16 cellular contexts compared by ENCODE assay signal in genomic region chr3:49790626-49791411, GRCh38. TPM values are rescaled to one million over a fixed set of nuclear protein-coding genes. Genes with fewer than 3 reads are reported as not detected.
DNase-seq lines count a peak whose midpoint lies in the region; ATAC-seq and TF ChIP-seq lines count a peak whose summit lies in the region.
"Had no signal": no experiment of that assay in that cellular context is flagged by ENCODE, and none has a peak within 500 bp of the region (broad histone marks: within the 10 kb centered on the region; RNA-seq: fewer than 3 reads in every experiment).

No MANE protein-coding gene starts in this region.

- H3K27ac ChIP-seq in GM23338 (ENCODE audit: low read depth) = no peak overlapping the region
- peak overlapping the region; percentile 24 for H3K27ac ChIP-seq in caudate nucleus (ENCODE audit: low read depth, low read length)
- no peak overlapping the region for H3K27ac ChIP-seq in naive thymus-derived CD4-positive, alpha-beta T cell (ENCODE audit: low read depth, low read length)

- no peaks in the 10 kb centered on the region for H3K36me3 Mint-ChIP-seq in GM23338 (ENCODE audit: low read depth)
- H3K36me3 Mint-ChIP-seq in naive thymus-derived CD4-positive, alpha-beta T cell = no peaks in the 10 kb centered on the region

- H3K27me3 ChIP-seq in BE2C (no peaks in the 10 kb centered on the region), GM23338 (ENCODE audit: insufficient read depth) (no peaks in the 10 kb centered on the region)
- H3K27me3 ChIP-seq in naive thymus-derived CD4-positive, alpha-beta T cell (ENCODE audit: control insufficient read depth in 2 of 2, insufficient read depth in 2 of 2, low read length in 2 of 2) = no peaks in the 10 kb centered on the region

- no peak overlapping the region for H3K4me2 ChIP-seq in GM23338

- H3K27ac Mint-ChIP-seq in GM23338 = no peak overlapping the region
- peak overlapping the region in 6 of 9 donors; percentile 60 to 97 (median 82) for H3K27ac Mint-ChIP-seq in naive thymus-derived CD4-positive, alpha-beta T cell
- H3K27ac Mint-ChIP-seq in stimulated activated naive CD8-positive, alpha-beta T cell treated with anti-CD3 and anti-CD28 coated beads, Interleukin-15, amount 100 ng/mL, for 72 hours = no peak overlapping the region

- no peaks in the 10 kb centered on the region for H3K9me3 Mint-ChIP-seq in GM23338
- peaks cover 0 to 4% (median 0%) of the 10 kb centered on the region in 11 donors for H3K9me3 Mint-ChIP-seq in naive thymus-derived CD4-positive, alpha-beta T cell
- H3K9me3 Mint-ChIP-seq in stimulated activated naive CD8-positive, alpha-beta T cell treated with anti-CD3 and anti-CD28 coated beads, Interleukin-15, amount 100 ng/mL, for 72 hours = no peaks in the 10 kb centered on the region

- H3K9me2 ChIP-seq in GM23338 (ENCODE audit: insufficient read depth) = no peaks in the 10 kb centered on the region

- intact Hi-C loops in naive thymus-derived CD4-positive, alpha-beta T cell (cut with micrococcal nuclease) = no loop called here

- H2AFZ ChIP-seq in GM23338 = peak overlapping the region; percentile 66; the same call in 1 of the 2 replicates

- H3K79me2 ChIP-seq in GM23338 (replicated peaks; ENCODE audit: insufficient read depth) = peaks cover 4% of the 10 kb centered on the region; the same call in 1 of the 2 replicates

- DNase-seq in BE2C (peak; percentile 52), GM23338 (ENCODE audit: low spot score) (no peak), caudate nucleus (lab: John Stamatoyannopoulos, UW) (no peak), RPMI8226 (no peak)
- no peak for DNase-seq in naive thymus-derived CD4-positive, alpha-beta T cell
- no peak for DNase-seq in stimulated activated naive CD8-positive, alpha-beta T cell treated with anti-CD3 and anti-CD28 coated beads, Interleukin-15, amount 100 ng/mL, for 72 hours
- DNase-seq: activated CD4-positive, alpha-beta T cell treated with anti-CD3 and anti-CD28 coated beads, Interleukin-2, amount 50 U/mL, for 4 hours; GF-D8; occipital lobe; right cardiac atrium had no signal

- peaks cover 5% of the 10 kb centered on the region for H3K4me1 ChIP-seq in BE2C
- no peaks in the 10 kb centered on the region for H3K4me1 ChIP-seq in GM23338 (ENCODE audit: insufficient read depth)
- H3K4me1 ChIP-seq in naive thymus-derived CD4-positive, alpha-beta T cell (ENCODE audit: control insufficient read depth in 2 of 2, insufficient read depth in 2 of 2, low read length in 2 of 2) = peaks cover 0 to 5% of the 10 kb centered on the region in 2 donors

- H3K4me3 ChIP-seq in BE2C (ENCODE audit: low read depth, low read length) = no peak overlapping the region
- H3K4me3 ChIP-seq in GM23338 = no peak overlapping the region
- H3K4me3 ChIP-seq in naive thymus-derived CD4-positive, alpha-beta T cell (ENCODE audit: low read length) = no peak overlapping the region

- POLR2A ChIA-PET in naive thymus-derived CD4-positive, alpha-beta T cell (lab: Charles Lee) = no interaction called here

- no peak for TF ChIP-seq CTCF in BE2C (IDR thresholded peaks at IDR 0.05; ENCODE audit: low read depth, low read length)
- TF ChIP-seq CTCF in GM23338 (conservative IDR thresholded peaks at IDR 0.05; ENCODE audit: low read depth in 2 of 2) = no peak

- H3K9me3 ChIP-seq in BE2C = no peaks in the 10 kb centered on the region
- no peaks in the 10 kb centered on the region for H3K9me3 ChIP-seq in naive thymus-derived CD4-positive, alpha-beta T cell (ENCODE audit: control insufficient read depth in 2 of 3, low read length in 3 of 3)

- peaks cover 11% of the 10 kb centered on the region for H3K27me3 Mint-ChIP-seq in GM23338 (ENCODE audit: insufficient read depth, low read depth, poor library complexity)
- peaks cover 0 to 6% (median 0%) of the 10 kb centered on the region in 5 donors for H3K27me3 Mint-ChIP-seq in naive thymus-derived CD4-positive, alpha-beta T cell
- no peaks in the 10 kb centered on the region for H3K27me3 Mint-ChIP-seq in stimulated activated naive CD8-positive, alpha-beta T cell treated with anti-CD3 and anti-CD28 coated beads, Interleukin-15, amount 100 ng/mL, for 72 hours

- H4K20me1 ChIP-seq in GM23338 (replicated peaks; ENCODE audit: insufficient read depth) = no peaks in the 10 kb centered on the region

- no peaks in the 10 kb centered on the region; the same call in 1 of the 2 replicates for H3F3A ChIP-seq in GM23338 (replicated peaks; ENCODE audit: low read depth)

- ATAC-seq in GM23338 (no peak), GM19395 (IDR thresholded peaks at IDR 0.05; ENCODE audit: unreplicated experiment) (no peak), GM18868 (IDR thresholded peaks at IDR 0.05; ENCODE audit: unreplicated experiment) (no peak)
- no peak for ATAC-seq in naive thymus-derived CD4-positive, alpha-beta T cell
- ATAC-seq in stimulated activated naive CD8-positive, alpha-beta T cell treated with anti-CD3 and anti-CD28 coated beads, Interleukin-15, amount 100 ng/mL, for 72 hours = no peak
- ATAC-seq: Panc1, right cardiac atrium had no signal

- no peaks in the 10 kb centered on the region; the same call in 2 of the 3 replicates for H3K4me1 Mint-ChIP-seq in GM23338
- peaks cover 4 to 17% (median 13%) of the 10 kb centered on the region in 7 donors for H3K4me1 Mint-ChIP-seq in naive thymus-derived CD4-positive, alpha-beta T cell
- H3K4me1 Mint-ChIP-seq in stimulated activated naive CD8-positive, alpha-beta T cell treated with anti-CD3 and anti-CD28 coated beads, Interleukin-15, amount 100 ng/mL, for 72 hours = peaks cover 19% of the 10 kb centered on the region

- H3K36me3 ChIP-seq in BE2C (no peaks in the 10 kb centered on the region), GM23338 (ENCODE audit: insufficient read depth) (no peaks in the 10 kb centered on the region)
- peaks cover 0 to 6% (median 0%) of the 10 kb centered on the region in 3 experiments for H3K36me3 ChIP-seq in naive thymus-derived CD4-positive, alpha-beta T cell (ENCODE audit: control insufficient read depth in 2 of 3, insufficient read depth in 3 of 3, low read length in 3 of 3)

- CTCF ChIA-PET in naive thymus-derived CD4-positive, alpha-beta T cell (lab: Charles Lee) = no interaction called here

- H3K4me3 Mint-ChIP-seq in GM23338 = no peak overlapping the region
- no peak overlapping the region for H3K4me3 Mint-ChIP-seq in naive thymus-derived CD4-positive, alpha-beta T cell
- H3K4me3 Mint-ChIP-seq in stimulated activated naive CD8-positive, alpha-beta T cell treated with anti-CD3 and anti-CD28 coated beads, Interleukin-15, amount 100 ng/mL, for 72 hours = no peak overlapping the region

TF ChIP-seq in GM23338, 12 proteins besides CTCF, POLR2A, EP300 and RAD21 (continues in another document):
- TF ChIP-seq STAT1 (IDR thresholded peaks at IDR 0.05; ENCODE audit: unreplicated experiment) (no peak), ZNF331 (CRISPR knock-in tag; IDR thresholded peaks at IDR 0.05; ENCODE audit: low read depth) (no peak), CREB1 (CRISPR knock-in tag; IDR thresholded peaks at IDR 0.05; ENCODE audit: low read depth) (no peak), REST (IDR thresholded peaks at IDR 0.05; ENCODE audit: unreplicated experiment) (no peak)

RNA-seq across cellular contexts. Expression of gene IP6K1, which starts 4.5 kb away (rescaled TPM):
- polyA plus RNA-seq in BE2C (2012; ENCODE audit: insufficient read depth, insufficient read length, low read depth) = 62.8 TPM
- total RNA-seq in GM23338 (2014; rRNA removed; shearing (Covaris generic)) = 35.5 and 38.4 TPM in 2 replicates
- 8.3 and 10.7 TPM in 2 replicates for polyA plus RNA-seq in GM23338 (2016; fragmentation: Nextera tagmentation; extraction: Ambion mirVana)
- 10 to 100 TPM; 41.8 to 57.0 (median 47.3) TPM for total RNA-seq in naive thymus-derived CD4-positive, alpha-beta T cell
- 10 to 100 TPM; 18.4 to 36.3 TPM for polyA plus RNA-seq in naive thymus-derived CD4-positive, alpha-beta T cell

RNA-seq across cellular contexts. Expression of gene CDHR4, which starts 8.9 kb away (rescaled TPM):
- polyA plus RNA-seq in BE2C (2012; ENCODE audit: insufficient read depth, insufficient read length, low read depth) = 0.36 TPM
- total RNA-seq in GM23338 (2014; rRNA removed; shearing (Covaris generic)) = 0.24 TPM in 1 of 2 replicates, not detected in the other
- polyA plus RNA-seq in GM23338 (2016; fragmentation: Nextera tagmentation; extraction: Ambion mirVana) = 0.26 and 0.28 TPM in 2 replicates
- total RNA-seq in naive thymus-derived CD4-positive, alpha-beta T cell = under 1 TPM in 3 of 5 experiments, not detected in 2; 0.29 to 0.62 (median 0.44) TPM
- not detected for polyA plus RNA-seq in naive thymus-derived CD4-positive, alpha-beta T cell
- total RNA-seq: cardiac septum, H4, occipital lobe had no signal
- polyA plus RNA-seq: adipose tissue had no signal

RNA-seq across cellular contexts. Expression of gene INKA1, which starts 12.2 kb away (rescaled TPM):
- polyA plus RNA-seq in BE2C (2012; ENCODE audit: insufficient read depth, insufficient read length, low read depth) = 75.9 TPM
- 4.0 and 4.9 TPM in 2 replicates for total RNA-seq in GM23338 (2014; rRNA removed; shearing (Covaris generic))
- 3.7 and 5.0 TPM in 2 replicates for polyA plus RNA-seq in GM23338 (2016; fragmentation: Nextera tagmentation; extraction: Ambion mirVana)
- 1 to 10 TPM in 3 of 5 experiments, under 1 TPM in 2; 0.65 to 2.2 (median 1.8) TPM for total RNA-seq in naive thymus-derived CD4-positive, alpha-beta T cell
- polyA plus RNA-seq in naive thymus-derived CD4-positive, alpha-beta T cell = 1 to 10 TPM in 1 of 2 donors, under 1 TPM in 1; 0.69 to 1.6 TPM

RNA-seq across cellular contexts. Expression of gene UBA7, which starts 22.9 kb away (rescaled TPM):
- 8.1 TPM for polyA plus RNA-seq in BE2C (2012; ENCODE audit: insufficient read depth, insufficient read length, low read depth)
- total RNA-seq in GM23338 (2014; rRNA removed; shearing (Covaris generic)) = 0.14 and 0.50 TPM in 2 replicates
- polyA plus RNA-seq in GM23338 (2016; fragmentation: Nextera tagmentation; extraction: Ambion mirVana) = 0.40 and 0.50 TPM in 2 replicates
- total RNA-seq in naive thymus-derived CD4-positive, alpha-beta T cell = 100 to 1,000 TPM; 273 to 318 (median 287) TPM
- polyA plus RNA-seq in naive thymus-derived CD4-positive, alpha-beta T cell = 10 to 100 TPM; 31.6 to 48.4 TPM

Comparison
In these comparisons a context has a peak if more than half of its experiments do, and no peak if none do; other contexts are left out.
1. H3K27ac Mint-ChIP-seq: peak in naive thymus-derived CD4-positive, alpha-beta T cell (6 of 9); none in GM23338 (single experiment) and stimulated activated naive CD8-positive, alpha-beta T cell treated with anti-CD3 and anti-CD28 coated beads, Interleukin-15, amount 100 ng/mL, for 72 hours (0 of 2).